In genomic region chr3:197664423-197665141, GRCh38 we compare ENCODE assay signal across 8 cellular contexts.
A peak's percentile ranks its signal among the peaks of the same experiment; 100 is the strongest.
DNase-seq lines count a peak whose midpoint lies in the region; ATAC-seq and TF ChIP-seq lines count a peak whose summit lies in the region.
"Not testable (repeated sequence)": the region's sequence is repeated elsewhere in the genome, so short reads cannot be mapped to it uniquely, and the experiment has no call there.

No MANE protein-coding gene starts in this region.

- H3K27me3 Mint-ChIP-seq in Calu3 (ENCODE audit: unreplicated experiment); natural killer cell (ENCODE audit: low read depth in 2 of 2): not testable (repeated sequence)

- H3K36me3 Mint-ChIP-seq in Calu3 (ENCODE audit: insufficient read depth, unreplicated experiment); natural killer cell: not testable (repeated sequence)

- H3K79me2 ChIP-seq in PC-3 (ENCODE audit: low read length): not testable (repeated sequence)

- not testable (repeated sequence) for H3K9me3 Mint-ChIP-seq in Calu3 (ENCODE audit: low read depth, unreplicated experiment); natural killer cell

- not testable (repeated sequence) for H3F3A ChIP-seq in PC-3 (ENCODE audit: low read length, unreplicated experiment)

- not testable (repeated sequence) for H3K27ac ChIP-seq in PC-3 (ENCODE audit: low read length); esophagus squamous epithelium

- intact Hi-C loops in Calu3 (cut with micrococcal nuclease; ENCODE audit: unreplicated experiment); PC-3 (cut with micrococcal nuclease); esophagus squamous epithelium (cut with DNase I): not testable (repeated sequence)
- intact Hi-C loops in natural killer cell (cut with micrococcal nuclease): loop anchor here (5.0 kb wide), 1 partner anchor 67 kb away; no protein-coding TSS in a partner anchor

- not testable (repeated sequence) for TF ChIP-seq POLR2A in esophagus squamous epithelium (IDR thresholded peaks at IDR 0.05)

- H3K36me3 ChIP-seq in PC-3 (ENCODE audit: low read depth, low read length); esophagus squamous epithelium: not testable (repeated sequence)

- peak overlapping the region; percentile 55 for H2AFZ ChIP-seq in PC-3 (ENCODE audit: low read length)

- H3K9ac ChIP-seq in PC-3 (ENCODE audit: low read length): not testable (repeated sequence)

- H3K27ac Mint-ChIP-seq in Calu3 (ENCODE audit: unreplicated experiment); natural killer cell: not testable (repeated sequence)

- H3K27me3 ChIP-seq in PC-3 (ENCODE audit: low read length); esophagus squamous epithelium: not testable (repeated sequence)

- H3K4me1 Mint-ChIP-seq in Calu3 (ENCODE audit: low read depth, unreplicated experiment); natural killer cell: not testable (repeated sequence)

- BruUV-seq in Calu3 (replicated peaks; lab: Mats Ljungman, UMichigan); PC-3 (replicated peaks; lab: Mats Ljungman, UMichigan): not testable (repeated sequence)

- not testable (repeated sequence) for H3K4me1 ChIP-seq in PC-3 (ENCODE audit: insufficient read depth, low read length); esophagus squamous epithelium

- not testable (repeated sequence) for H4K20me1 ChIP-seq in PC-3 (ENCODE audit: low read length)

- H3K4me3 ChIP-seq in PC-3 (ENCODE audit: low read length): peak overlapping the region; percentile 58
- H3K4me3 ChIP-seq in esophagus squamous epithelium: peak overlapping the region in 3 of 4 donors; percentile 34 to 57 (median 39)

- not testable (repeated sequence) for TF ChIP-seq CTCF in Calu3 (IDR thresholded peaks at IDR 0.05; ENCODE audit: unreplicated experiment); PC-3 (conservative IDR thresholded peaks at IDR 0.05; ENCODE audit: low read depth, low read length); esophagus squamous epithelium (IDR thresholded peaks at IDR 0.05); natural killer cell (IDR thresholded peaks at IDR 0.05)

- POLR2A ChIA-PET in PC-3 (lab: Charles Lee; ENCODE audit: unreplicated experiment): not testable (repeated sequence)

- H3K4me2 ChIP-seq in PC-3 (ENCODE audit: low read length): peak overlapping the region; percentile 71

- H3K9me3 ChIP-seq in PC-3 (ENCODE audit: low read length); esophagus squamous epithelium: not testable (repeated sequence)

- DNase-seq in Calu3 (peak; percentile 7), natural killer cell (peak; percentile 35)
- DNase-seq in PC-3; esophagus squamous epithelium (lab: John Stamatoyannopoulos, UW): not testable (repeated sequence)
- DNase-seq in activated effector memory CD4-positive, alpha-beta T cell treated with Interleukin-2 at 50 U/mL for 16 hours: peak; percentile 28
- DNase-seq in stimulated activated CD8-positive, alpha-beta memory T cell treated with anti-CD3 and anti-CD28 coated beads, Interleukin-7, amount 100 ng/mL, for 48 hours (ENCODE audit: extremely low read depth in 1 of 2, low read depth in 1 of 2): peak; percentile 8 to 25

- H3K9me2 ChIP-seq in PC-3 (replicated peaks; ENCODE audit: low read length): not testable (repeated sequence)

- peak; percentile 41 for ATAC-seq in GM21381 (IDR thresholded peaks at IDR 0.05; ENCODE audit: unreplicated experiment)
- peak; percentile 36 for ATAC-seq in HG03064 (IDR thresholded peaks at IDR 0.05; ENCODE audit: low read depth, unreplicated experiment)
- ATAC-seq in PC-3: peak; percentile 70
- ATAC-seq in natural killer cell: peak; percentile 48 to 66 (median 54)

- WGBS in esophagus squamous epithelium, 2 donors: 3% methylated on average over 16 of the region's 29 CpGs; no CpG with 5 or more reads in 1 of the 2 donors

- H3K4me3 Mint-ChIP-seq in Calu3 (ENCODE audit: low read depth, unreplicated experiment): peak overlapping the region; percentile 43
- H3K4me3 Mint-ChIP-seq in natural killer cell: not testable (repeated sequence)

- CTCF ChIA-PET in Calu3 (lab: Charles Lee); PC-3 (lab: Charles Lee): not testable (repeated sequence)
